Comparison of ENCODE assay signal across 27 cellular contexts in the genomic region with DNA sequence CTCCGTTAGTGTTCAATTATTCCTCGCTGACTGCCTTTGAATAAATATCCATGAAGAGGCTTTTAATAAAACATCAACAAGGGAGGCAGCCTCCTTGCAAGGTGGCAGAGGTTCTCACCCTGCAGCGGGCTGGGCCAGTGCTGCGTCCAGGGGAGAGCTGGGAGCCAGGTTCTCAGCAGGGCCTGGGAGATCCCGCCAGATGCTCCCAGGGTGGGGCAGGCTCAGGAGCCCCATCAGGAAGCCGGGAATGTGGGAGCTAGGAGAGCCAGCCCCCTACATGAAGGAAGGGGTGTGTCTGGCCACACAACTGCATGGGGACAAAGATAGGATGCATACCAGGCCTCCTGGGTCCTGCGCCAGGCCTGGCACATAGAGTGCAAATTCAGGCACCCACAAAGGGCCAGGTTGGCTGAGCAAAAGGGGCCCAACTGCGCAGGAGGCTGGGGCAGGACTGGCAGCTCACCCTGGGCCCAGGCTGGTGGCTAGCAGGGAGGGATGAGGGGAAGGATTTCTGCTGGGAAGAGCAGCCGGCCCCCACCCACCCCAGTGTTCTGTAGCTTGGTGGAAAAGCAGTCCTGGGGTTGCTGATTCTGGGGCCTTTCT. TPM values are rescaled to one million over a fixed set of nuclear protein-coding genes. Genes with fewer than 3 reads are reported as not detected.
DNase-seq lines count a peak whose midpoint lies in the region; ATAC-seq and TF ChIP-seq lines count a peak whose summit lies in the region.
"Had no signal": no experiment of that assay in that cellular context is flagged by ENCODE, and none has a peak within 500 bp of the region (broad histone marks: within the 10 kb centered on the region; RNA-seq: fewer than 3 reads in every experiment).

No MANE protein-coding gene starts in this region.

- H2AK5ac ChIP-seq in H9 (ENCODE audit: insufficient read length, low read length) (no peak overlapping the region), neuronal stem cell (ENCODE audit: low read depth, low read length) (peak overlapping the region; percentile 66)

- H2BK12ac ChIP-seq in H9 (ENCODE audit: insufficient read length, low read depth, low read length) = no peak overlapping the region
- H2BK12ac ChIP-seq in neuronal stem cell (ENCODE audit: low read length) = no peak overlapping the region

- H3K4me3 ChIP-seq in coronary artery (no peak overlapping the region), neuronal stem cell (ENCODE audit: low read length in 2 of 2) (no peak overlapping the region), upper lobe of right lung (no peak overlapping the region)
- H3K4me3 ChIP-seq: BLaER1, K562 had no signal

- H3K23me2 ChIP-seq in H9 (ENCODE audit: insufficient read length, low read depth, low read length, poor library complexity, severe bottlenecking) = no peaks in the 10 kb centered on the region

- no peaks in the 10 kb centered on the region for H3K36me3 ChIP-seq in neuronal stem cell (replicated peaks in 1 of 2; ENCODE audit: control insufficient read depth in 2 of 2, insufficient read depth in 2 of 2, low read length in 2 of 2)
- no peaks in the 10 kb centered on the region for H3K36me3 ChIP-seq in upper lobe of right lung
- H3K36me3 ChIP-seq: BLaER1 had no signal

- no peak overlapping the region for H3K56ac ChIP-seq in H9 (ENCODE audit: insufficient read length, low read depth, low read length)

- peak; percentile 13 for DNase-seq in H9
- peak; percentile 56 for DNase-seq in coronary artery (ENCODE audit: low spot score)
- no peak for DNase-seq in neuronal stem cell (ENCODE audit: low spot score)
- peak; percentile 40 for DNase-seq in upper lobe of right lung
- DNase-seq in EL = no peak
- no peak for DNase-seq in stimulated activated naive CD8-positive, alpha-beta T cell treated with anti-CD3 and anti-CD28 coated beads, Interleukin-15, Interleukin-2, amounts not matched to agents 100 U/mL and 50 U/mL, for 24 hours
- DNase-seq in DMS79 treated with DMSO at 0.1 percent for 48 hours (lab: John Stamatoyannopoulos, UW) = no peak
- DNase-seq: ACHN; CD8-positive, alpha-beta T cell; GF-D8; HCEC 1CT; MM.1S; NCI-H1048; NCI-H1417 treated with DMSO at 0.1 percent for 48 hours; NCI-H187; NCI-H2107; NCI-H446 treated with DMSO at 0.1 percent for 48 hours; NCI-H526 treated with DMSO at 0.1 percent for 48 hours; SIG-M5 had no signal

- no peak overlapping the region for H3K4me3 Mint-ChIP-seq in H9
- H3K4me3 Mint-ChIP-seq: CD8-positive, alpha-beta T cell had no signal

- no peaks in the 10 kb centered on the region for H4K20me1 ChIP-seq in H9 (ENCODE audit: control insufficient read depth, insufficient read depth, insufficient read length)
- H4K20me1 ChIP-seq: BLaER1 had no signal

- H3K4me1 Mint-ChIP-seq in H9 = peaks cover 6 to 11% of the 10 kb centered on the region in 2 experiments

- peaks cover 15% of the 10 kb centered on the region for H3K27me3 Mint-ChIP-seq in H9 (ENCODE audit: low read depth)

- H3K9me3 Mint-ChIP-seq in H9 = peaks cover 8 to 10% of the 10 kb centered on the region in 2 experiments; a peak in 4 of 5 replicates

- H3K23ac ChIP-seq in H9 (ENCODE audit: insufficient read length, low read depth, low read length) (no peak overlapping the region), neuronal stem cell (ENCODE audit: low read depth, low read length, poor library complexity) (peak overlapping the region; percentile 21)

- H3K18ac ChIP-seq in H9 (ENCODE audit: insufficient read length, low read depth, low read length) = no peak overlapping the region
- H3K18ac ChIP-seq in neuronal stem cell (ENCODE audit: low read length) = peak overlapping the region; percentile 78

- H3K4ac ChIP-seq in H9 (ENCODE audit: low read depth, low read length) (no peak overlapping the region), neuronal stem cell (ENCODE audit: low read length) (peak overlapping the region; percentile 61)

- intact Hi-C loops in upper lobe of right lung (cut with DNase I) = no loop called here

- H3K4me2 ChIP-seq in H9 (ENCODE audit: insufficient read depth, insufficient read length, low read length) (no peak overlapping the region), neuronal stem cell (ENCODE audit: insufficient read depth, low read length, poor library complexity, severe bottlenecking) (no peak overlapping the region)
- H3K4me2 ChIP-seq: BLaER1, SK-N-SH had no signal

- H3K79me1 ChIP-seq in H9 (ENCODE audit: insufficient read depth, low read depth, low read length, poor library complexity, severe bottlenecking) = no peaks in the 10 kb centered on the region
- peaks cover 2% of the 10 kb centered on the region for H3K79me1 ChIP-seq in neuronal stem cell (ENCODE audit: low read depth, low read length)

- H3K14ac ChIP-seq in H9 (ENCODE audit: insufficient read depth, low read length) = no peak overlapping the region; the same call in 1 of the 2 replicates
- H3K14ac ChIP-seq in neuronal stem cell (ENCODE audit: low read length) = peak overlapping the region; percentile 43

- no peak overlapping the region for H2AFZ ChIP-seq in H9 (ENCODE audit: low read length)
- H2AFZ ChIP-seq in neuronal stem cell (ENCODE audit: low read length) = no peak overlapping the region

- WGBS in H9 (ENCODE audit: extremely low coverage, insufficient read length, low lambda C conversion rate) = no CpG with 5 or more reads among the region's 9 CpGs
- no CpG with 5 or more reads among the region's 9 CpGs for WGBS in neuronal stem cell (ENCODE audit: extremely low coverage in 2 of 2, insufficient read length in 2 of 2, insufficient replicate concordance in 1 of 2), 2 donors

- no peaks in the 10 kb centered on the region for H3K4me1 ChIP-seq in H9 (ENCODE audit: insufficient read depth, low read length)
- H3K4me1 ChIP-seq in neuronal stem cell (ENCODE audit: control insufficient read depth in 2 of 2, insufficient read depth in 1 of 2, low read depth in 1 of 2, low read length in 2 of 2) = no peaks in the 10 kb centered on the region
- H3K4me1 ChIP-seq in upper lobe of right lung = no peaks in the 10 kb centered on the region

- H4K5ac ChIP-seq in H9 (ENCODE audit: insufficient read length, low read depth, low read length) = no peak overlapping the region

- H3K9ac ChIP-seq in H9 (ENCODE audit: extremely low read depth, insufficient read length, low read length) (no peak overlapping the region), neuronal stem cell (ENCODE audit: low read depth, low read length, poor library complexity) (no peak overlapping the region)
- H3K9ac ChIP-seq: BLaER1, SK-N-SH had no signal

- no peak overlapping the region for H3K27ac ChIP-seq in H9 (ENCODE audit: insufficient read length, low read depth, low read length)
- H3K27ac ChIP-seq in coronary artery = no peak overlapping the region
- no peak overlapping the region for H3K27ac ChIP-seq in neuronal stem cell (replicated peaks; ENCODE audit: low read length)
- no peak overlapping the region for H3K27ac ChIP-seq in upper lobe of right lung
- H3K27ac ChIP-seq: BLaER1, HL-60, RWPE1 had no signal

- no peak overlapping the region for H3K27ac Mint-ChIP-seq in H9
- H3K27ac Mint-ChIP-seq: CD8-positive, alpha-beta T cell had no signal

- H3K79me2 ChIP-seq in H9 (ENCODE audit: insufficient read depth, low read length) = no peaks in the 10 kb centered on the region

- H4K8ac ChIP-seq in H9 (replicated peaks; ENCODE audit: insufficient read length, low read depth, low read length) (no peak overlapping the region), neuronal stem cell (ENCODE audit: low read depth, low read length) (no peak overlapping the region)

- H4K91ac ChIP-seq in H9 (ENCODE audit: insufficient read length, low read depth, low read length) (no peak overlapping the region), neuronal stem cell (ENCODE audit: low read depth, low read length, poor library complexity) (no peak overlapping the region)

- no peak overlapping the region for H2BK20ac ChIP-seq in H9 (ENCODE audit: low read depth, low read length, poor library complexity, severe bottlenecking)

- peaks cover 2 to 3% (median 2%) of the 10 kb centered on the region in 3 experiments; a peak in 3 of 7 replicates for H3K36me3 Mint-ChIP-seq in H9 (ENCODE audit: insufficient read depth in 1 of 3, low read depth in 3 of 3)
- H3K36me3 Mint-ChIP-seq: CD8-positive, alpha-beta T cell had no signal

- H3T11ph ChIP-seq in H9 (ENCODE audit: low read length) = no peak overlapping the region

- H2BK15ac ChIP-seq in H9 (ENCODE audit: low read depth, low read length) (no peak overlapping the region), neuronal stem cell (ENCODE audit: low read length) (peak overlapping the region; percentile 24)

- H3K27me3 ChIP-seq in H9 (ENCODE audit: insufficient read depth, low read length) (no peaks in the 10 kb centered on the region), neuronal stem cell (ENCODE audit: control insufficient read depth in 3 of 3, insufficient read depth in 3 of 3, low read depth in 1 of 3, low read length in 3 of 3) (peaks cover 0 to 10% (median 0%) of the 10 kb centered on the region in 3 experiments), upper lobe of right lung (no peaks in the 10 kb centered on the region)
- H3K27me3 ChIP-seq: BLaER1 had no signal

- no peaks in the 10 kb centered on the region for H3K9me3 ChIP-seq in H9 (ENCODE audit: control insufficient read depth, low read depth, low read length)
- peaks cover 0 to 1% of the 10 kb centered on the region in 2 donors for H3K9me3 ChIP-seq in neuronal stem cell (replicated peaks in 1 of 2; ENCODE audit: control insufficient read depth in 2 of 2, insufficient read depth in 1 of 2, low read depth in 1 of 2, low read length in 2 of 2)
- H3K9me3 ChIP-seq in upper lobe of right lung = no peaks in the 10 kb centered on the region
- H3K9me3 ChIP-seq: SK-N-SH had no signal

- TF ChIP-seq CTCF in H9 (conservative IDR thresholded peaks at IDR 0.05) (no peak), coronary artery (IDR thresholded peaks at IDR 0.05) (no peak), upper lobe of right lung (IDR thresholded peaks at IDR 0.05) (no peak)

- H2BK120ac ChIP-seq in H9 (ENCODE audit: low read depth, low read length, poor library complexity, severe bottlenecking) (no peak overlapping the region), neuronal stem cell (ENCODE audit: low read depth, low read length) (no peak overlapping the region)

- no peak for ATAC-seq in upper lobe of right lung
- ATAC-seq in stimulated activated naive CD8-positive, alpha-beta T cell treated with anti-CD3 and anti-CD28 coated beads, Interleukin-15, Interleukin-2, amounts not matched to agents 100 U/mL and 50 U/mL, for 24 hours = no peak
- ATAC-seq: CD8-positive, alpha-beta T cell; HepG2; K562 had no signal

- H2BK5ac ChIP-seq in H9 (ENCODE audit: insufficient read length, low read length) (no peak overlapping the region), neuronal stem cell (ENCODE audit: low read length) (no peak overlapping the region)

RNA-seq across cellular contexts. Expression of a gene that starts 22.8 kb away (rescaled TPM):
- 0.29 and 0.31 TPM in 2 replicates for total RNA-seq in H9 (2021)
- 2.1 TPM for polyA plus RNA-seq in neuronal stem cell (2013, experiment 1 of 2)
- polyA plus RNA-seq in neuronal stem cell (2013, experiment 2 of 2) = 2.2 TPM
- total RNA-seq in upper lobe of right lung = not detected
- total RNA-seq: CD8-positive, alpha-beta T cell; HepG2; HT-29; K562; LHCN-M2 had no signal
- polyA plus RNA-seq: HepG2, K562, SK-N-SH had no signal

RNA-seq across cellular contexts. Expression of a gene that starts 57.5 kb away (rescaled TPM):
- 51.4 and 53.6 TPM in 2 replicates for total RNA-seq in H9 (2021)
- polyA plus RNA-seq in neuronal stem cell (2013, experiment 1 of 2) = 56.9 TPM
- polyA plus RNA-seq in neuronal stem cell (2013, experiment 2 of 2) = 56.6 TPM
- total RNA-seq in upper lobe of right lung = 58.8 TPM

Comparison
In these comparisons a context has a peak if more than half of its experiments do, and no peak if none do; other contexts are left out.
1. DNase-seq: peak in H9 (single experiment), coronary artery (single experiment) and upper lobe of right lung (single experiment); none in neuronal stem cell (single experiment), EL (single experiment), stimulated activated naive CD8-positive, alpha-beta T cell treated with anti-CD3 and anti-CD28 coated beads, Interleukin-15, Interleukin-2, amounts not matched to agents 100 U/mL and 50 U/mL, for 24 hours (single experiment) and DMS79 treated with DMSO at 0.1 percent for 48 hours (single experiment).